Comparison of ENCODE assay signal across 8 cellular contexts in genomic region chr13:33787051-33787591, GRCh38. TPM values are rescaled to one million over a fixed set of nuclear protein-coding genes. Genes with fewer than 3 reads are reported as not detected.
DNase-seq lines count a peak whose midpoint lies in the region; ATAC-seq lines count a peak whose summit lies in the region.

No MANE protein-coding gene starts in this region.

- peaks cover 3% of the 10 kb centered on the region for H3K36me3 Mint-ChIP-seq in activated CD8-positive, alpha-beta memory T cell treated with anti-CD3 and anti-CD28 coated beads, Interleukin-2, amount 10 ng/mL, durations not matched to agents 7 days and 5 days
- H3K36me3 Mint-ChIP-seq in activated T-helper 2 cell treated with anti-CD3 and anti-CD28 coated beads, Interferon-gamma antibody, Interleukin-2, Interleukin-4, amounts not matched to agents 10 μg/mL and 5 μg/mL and 100 μg/mL, durations not matched to agents 14 hours and 24 hours and 36 hours (ENCODE audit: low read depth): no peaks in the 10 kb centered on the region
- peaks cover 0 to 4% (median 0%) of the 10 kb centered on the region in 5 donors for H3K36me3 Mint-ChIP-seq in naive thymus-derived CD4-positive, alpha-beta T cell

- peaks cover 3% of the 10 kb centered on the region for H3K27me3 Mint-ChIP-seq in activated CD8-positive, alpha-beta memory T cell treated with anti-CD3 and anti-CD28 coated beads, Interleukin-2, amount 10 ng/mL, durations not matched to agents 7 days and 5 days
- H3K27me3 Mint-ChIP-seq in activated T-helper 2 cell treated with anti-CD3 and anti-CD28 coated beads, Interferon-gamma antibody, Interleukin-2, Interleukin-4, amounts not matched to agents 10 μg/mL and 5 μg/mL and 100 μg/mL, durations not matched to agents 14 hours and 24 hours and 36 hours (ENCODE audit: low read depth): no peaks in the 10 kb centered on the region
- peaks cover 0 to 12% (median 4%) of the 10 kb centered on the region in 5 donors for H3K27me3 Mint-ChIP-seq in naive thymus-derived CD4-positive, alpha-beta T cell

- H3K4me3 ChIP-seq in naive thymus-derived CD4-positive, alpha-beta T cell (ENCODE audit: low read length): peak overlapping the region; percentile 50

- peaks cover 2% of the 10 kb centered on the region for H3K9me3 Mint-ChIP-seq in activated CD8-positive, alpha-beta memory T cell treated with anti-CD3 and anti-CD28 coated beads, Interleukin-2, amount 10 ng/mL, durations not matched to agents 7 days and 5 days (ENCODE audit: low read depth)
- peaks cover 6% of the 10 kb centered on the region for H3K9me3 Mint-ChIP-seq in activated T-helper 2 cell treated with anti-CD3 and anti-CD28 coated beads, Interferon-gamma antibody, Interleukin-2, Interleukin-4, amounts not matched to agents 10 μg/mL and 5 μg/mL and 100 μg/mL, durations not matched to agents 14 hours and 24 hours and 36 hours
- peaks cover 0 to 15% (median 2%) of the 10 kb centered on the region in 11 donors for H3K9me3 Mint-ChIP-seq in naive thymus-derived CD4-positive, alpha-beta T cell

- H3K9me3 ChIP-seq in naive thymus-derived CD4-positive, alpha-beta T cell (ENCODE audit: control insufficient read depth in 2 of 3, low read length in 3 of 3): no peaks in the 10 kb centered on the region

- H3K27ac ChIP-seq in naive thymus-derived CD4-positive, alpha-beta T cell (ENCODE audit: low read depth, low read length): peak overlapping the region; percentile 56

- H3K27ac Mint-ChIP-seq in activated CD8-positive, alpha-beta memory T cell treated with anti-CD3 and anti-CD28 coated beads, Interleukin-2, amount 10 ng/mL, durations not matched to agents 7 days and 5 days: peak overlapping the region; percentile 89
- no peak overlapping the region for H3K27ac Mint-ChIP-seq in activated T-helper 2 cell treated with anti-CD3 and anti-CD28 coated beads, Interferon-gamma antibody, Interleukin-2, Interleukin-4, amounts not matched to agents 10 μg/mL and 5 μg/mL and 100 μg/mL, durations not matched to agents 14 hours and 24 hours and 36 hours
- H3K27ac Mint-ChIP-seq in naive thymus-derived CD4-positive, alpha-beta T cell: peak overlapping the region; percentile 70 to 93 (median 87)

- H3K4me3 Mint-ChIP-seq in activated CD8-positive, alpha-beta memory T cell treated with anti-CD3 and anti-CD28 coated beads, Interleukin-2, amount 10 ng/mL, durations not matched to agents 7 days and 5 days: peak overlapping the region; percentile 78
- H3K4me3 Mint-ChIP-seq in activated T-helper 2 cell treated with anti-CD3 and anti-CD28 coated beads, Interferon-gamma antibody, Interleukin-2, Interleukin-4, amounts not matched to agents 10 μg/mL and 5 μg/mL and 100 μg/mL, durations not matched to agents 14 hours and 24 hours and 36 hours (ENCODE audit: low read depth): peak overlapping the region; percentile 63
- peak overlapping the region; percentile 70 to 88 (median 86) for H3K4me3 Mint-ChIP-seq in naive thymus-derived CD4-positive, alpha-beta T cell

- H3K36me3 ChIP-seq in naive thymus-derived CD4-positive, alpha-beta T cell (ENCODE audit: control insufficient read depth in 2 of 3, insufficient read depth in 3 of 3, low read length in 3 of 3): no peaks in the 10 kb centered on the region

- H3K27me3 ChIP-seq in naive thymus-derived CD4-positive, alpha-beta T cell (ENCODE audit: control insufficient read depth in 2 of 2, insufficient read depth in 2 of 2, low read length in 2 of 2): no peaks in the 10 kb centered on the region

- peaks cover 6% of the 10 kb centered on the region in 2 donors for H3K4me1 ChIP-seq in naive thymus-derived CD4-positive, alpha-beta T cell (ENCODE audit: control insufficient read depth in 2 of 2, insufficient read depth in 2 of 2, low read length in 2 of 2)

- H3K4me1 Mint-ChIP-seq in activated CD8-positive, alpha-beta memory T cell treated with anti-CD3 and anti-CD28 coated beads, Interleukin-2, amount 10 ng/mL, durations not matched to agents 7 days and 5 days: peaks cover 20% of the 10 kb centered on the region
- peaks cover 17% of the 10 kb centered on the region for H3K4me1 Mint-ChIP-seq in activated T-helper 2 cell treated with anti-CD3 and anti-CD28 coated beads, Interferon-gamma antibody, Interleukin-2, Interleukin-4, amounts not matched to agents 10 μg/mL and 5 μg/mL and 100 μg/mL, durations not matched to agents 14 hours and 24 hours and 36 hours (ENCODE audit: low read depth)
- peaks cover 2 to 28% (median 15%) of the 10 kb centered on the region in 7 donors for H3K4me1 Mint-ChIP-seq in naive thymus-derived CD4-positive, alpha-beta T cell

- peak; percentile 46 for DNase-seq in activated CD8-positive, alpha-beta memory T cell treated with anti-CD3 and anti-CD28 coated beads, Interleukin-2, amount 10 ng/mL, durations not matched to agents 7 days and 5 days
- DNase-seq in activated CD8-positive, alpha-beta memory T cell treated with anti-CD3 and anti-CD28 coated beads, Interleukin-2, amount 50 U/mL, for 4 hours: no peak
- no peak for DNase-seq in activated T-helper 2 cell treated with anti-CD3 and anti-CD28 coated beads, Interferon-gamma antibody, Interleukin-2, Interleukin-4, amounts not matched to agents 10 μg/mL and 5 μg/mL and 100 μg/mL, durations not matched to agents 14 hours and 24 hours and 36 hours (ENCODE audit: low spot score)
- DNase-seq in naive thymus-derived CD4-positive, alpha-beta T cell: peak in 6 of 9 donors; percentile 8 to 50 (median 31)
- no peak for DNase-seq in hepatic stellate cell (ENCODE audit: low spot score)
- DNase-seq in stimulated activated CD4-positive, alpha-beta T cell treated with anti-CD3 and anti-CD28 coated beads, Interleukin-15, amount 100 ng/mL, for 24 hours: no peak
- DNase-seq in DMS 273 (lab: John Stamatoyannopoulos, UW; ENCODE audit: unreplicated experiment): no peak

- CTCF ChIA-PET in activated CD8-positive, alpha-beta memory T cell treated with anti-CD3 and anti-CD28 coated beads, Interleukin-2, amount 10 ng/mL, durations not matched to agents 7 days and 5 days (lab: Charles Lee): interaction anchor here (0.5 to 2.5 kb wide), 5 partner anchors 21 to 1201 kb away, joined by 3 to 7 read pairs (median 3); partner anchors contain the start of gene PDS5B
- CTCF ChIA-PET in naive thymus-derived CD4-positive, alpha-beta T cell (lab: Charles Lee): interaction anchor here (0.8 kb wide), 1 partner anchor 9 kb away, joined by 3 read pairs; no protein-coding TSS in a partner anchor

- peak; percentile 74 for ATAC-seq in activated CD8-positive, alpha-beta memory T cell treated with anti-CD3 and anti-CD28 coated beads, Interleukin-2, amount 10 ng/mL, durations not matched to agents 7 days and 5 days
- ATAC-seq in HG03378 (IDR thresholded peaks at IDR 0.05; ENCODE audit: unreplicated experiment): peak; percentile 63
- ATAC-seq in naive thymus-derived CD4-positive, alpha-beta T cell: peak; percentile 56

- intact Hi-C loops in activated T-helper 2 cell treated with anti-CD3 and anti-CD28 coated beads, Interferon-gamma antibody, Interleukin-2, Interleukin-4, amounts not matched to agents 10 μg/mL and 5 μg/mL and 100 μg/mL, durations not matched to agents 14 hours and 24 hours and 36 hours (cut with micrococcal nuclease): no loop called here
- intact Hi-C loops in naive thymus-derived CD4-positive, alpha-beta T cell (cut with micrococcal nuclease): loop anchor here (1.0 to 2.0 kb wide), 2 partner anchors 31 to 32 kb away; partner anchors contain the start of gene RFC3 (in 2 of the 2)

- POLR2A ChIA-PET in naive thymus-derived CD4-positive, alpha-beta T cell (lab: Charles Lee): no interaction called here

RNA-seq across cellular contexts. Expression of gene RFC3, which starts 30.8 kb away (rescaled TPM):
- total RNA-seq in activated CD8-positive, alpha-beta memory T cell treated with anti-CD3 and anti-CD28 coated beads, Interleukin-2, amount 10 ng/mL, durations not matched to agents 7 days and 5 days: 10 to 100 TPM; 48.3 to 51.8 TPM
- 55.2 and 55.4 TPM in 2 replicates for total RNA-seq in activated T-helper 2 cell treated with anti-CD3 and anti-CD28 coated beads, Interferon-gamma antibody, Interleukin-2, Interleukin-4, amounts not matched to agents 10 μg/mL and 5 μg/mL and 100 μg/mL, durations not matched to agents 14 hours and 24 hours and 36 hours
- 10 to 100 TPM in 1 of 5 experiments, 1 to 10 TPM in 4; 4.5 to 29.9 (median 7.1) TPM for total RNA-seq in naive thymus-derived CD4-positive, alpha-beta T cell
- polyA plus RNA-seq in naive thymus-derived CD4-positive, alpha-beta T cell: 1 to 10 TPM; 5.4 to 5.6 TPM

Comparison
In these comparisons a context has a peak if more than half of its experiments do, and no peak if none do; other contexts are left out.
1. DNase-seq: peak in activated CD8-positive, alpha-beta memory T cell treated with anti-CD3 and anti-CD28 coated beads, Interleukin-2, amount 10 ng/mL, durations not matched to agents 7 days and 5 days (single experiment) and naive thymus-derived CD4-positive, alpha-beta T cell (6 of 9); none in activated CD8-positive, alpha-beta memory T cell treated with anti-CD3 and anti-CD28 coated beads, Interleukin-2, amount 50 U/mL, for 4 hours (single experiment), activated T-helper 2 cell treated with anti-CD3 and anti-CD28 coated beads, Interferon-gamma antibody, Interleukin-2, Interleukin-4, amounts not matched to agents 10 μg/mL and 5 μg/mL and 100 μg/mL, durations not matched to agents 14 hours and 24 hours and 36 hours (single experiment), hepatic stellate cell (single experiment), stimulated activated CD4-positive, alpha-beta T cell treated with anti-CD3 and anti-CD28 coated beads, Interleukin-15, amount 100 ng/mL, for 24 hours (single experiment) and DMS 273 (single experiment).
2. Peak in every context shown above with its lines, with median percentiles within 50 percentile points of each other: ATAC-seq and H3K4me3 Mint-ChIP-seq.